Comparison of ENCODE assay signal across 9 cellular contexts in genomic region chr2:162731917-162732804, GRCh38.
DNase-seq lines count a peak whose midpoint lies in the region; TF ChIP-seq lines count a peak whose summit lies in the region.
"Had no signal": no experiment of that assay in that cellular context is flagged by ENCODE, and none has a peak within 500 bp of the region (broad histone marks: within the 10 kb centered on the region; RNA-seq: fewer than 3 reads in every experiment).

No MANE protein-coding gene starts in this region.

- peaks cover 12% of the 10 kb centered on the region for H3K9me3 Mint-ChIP-seq in T-helper 2 cell treated with Interferon-gamma antibody and Interleukin-4, amounts not matched to agents 5 μg/mL and 100 μg/mL, for 36 hours

- TF ChIP-seq CTCF in LNCaP clone FGC (IDR thresholded peaks at IDR 0.05; ENCODE audit: control insufficient read depth, extremely low read depth, insufficient read depth) (no peak), liver (IDR thresholded peaks at IDR 0.05; ENCODE audit: low read depth, low read length, missing input control) (no peak), WERI-Rb-1 (IDR thresholded peaks at IDR 0.05; ENCODE audit: low read depth, low read length) (no peak), tibial artery (IDR thresholded peaks at IDR 0.05) (no peak)

- 62% methylated on average over 6 of the region's 6 CpGs for WGBS in liver

- H3K27ac ChIP-seq in liver (ENCODE audit: low read depth in 1 of 2, low read length in 2 of 2): peak overlapping the region in 1 of 2 donors; percentile 35
- H3K27ac ChIP-seq in WERI-Rb-1: no peak overlapping the region
- H3K27ac ChIP-seq in tibial artery: no peak overlapping the region

- H3K27me3 ChIP-seq in liver (ENCODE audit: control insufficient read depth in 4 of 4, insufficient read depth in 4 of 4, low read length in 3 of 4): no peaks in the 10 kb centered on the region
- no peaks in the 10 kb centered on the region for H3K27me3 ChIP-seq in WERI-Rb-1 (ENCODE audit: insufficient read depth, low read depth, severe bottlenecking)
- H3K27me3 ChIP-seq in tibial artery: no peaks in the 10 kb centered on the region

- no peaks in the 10 kb centered on the region for H3K9me3 ChIP-seq in liver (ENCODE audit: control insufficient read depth in 4 of 4, low read length in 3 of 4)
- H3K9me3 ChIP-seq in WERI-Rb-1 (ENCODE audit: severe bottlenecking): no peaks in the 10 kb centered on the region
- no peaks in the 10 kb centered on the region for H3K9me3 ChIP-seq in tibial artery

- H3K36me3 ChIP-seq in liver (ENCODE audit: control insufficient read depth in 4 of 4, insufficient read depth in 3 of 4, low read depth in 1 of 4, low read length in 3 of 4): no peaks in the 10 kb centered on the region
- no peaks in the 10 kb centered on the region for H3K36me3 ChIP-seq in WERI-Rb-1
- H3K36me3 ChIP-seq in tibial artery: no peaks in the 10 kb centered on the region

- H3K4me1 Mint-ChIP-seq in T-helper 2 cell treated with Interferon-gamma antibody and Interleukin-4, amounts not matched to agents 5 μg/mL and 100 μg/mL, for 36 hours (ENCODE audit: low read depth): peaks cover 2% of the 10 kb centered on the region
- H3K4me1 Mint-ChIP-seq: stimulated activated memory B cell treated with anti-CD40 and anti-IgM and Interleukin-4, amounts not matched to agents 10 μg/mL and 1 μg/mL and 100 μg/mL, for 72 hours had no signal

- DNase-seq in NCI-H1436 (lab: John Stamatoyannopoulos, UW) (peak; percentile 19), NCI-H1436 treated with DMSO at 0.1 percent for 48 hours (lab: John Stamatoyannopoulos, UW) (no peak), H4 (ENCODE audit: low spot score) (peak; percentile 18), LNCaP clone FGC (ENCODE audit: low read depth) (no peak), WERI-Rb-1 (no peak), tibial artery (no peak)
- no peak for DNase-seq in T-helper 2 cell treated with Interferon-gamma antibody and Interleukin-4, amounts not matched to agents 5 μg/mL and 100 μg/mL, for 36 hours (ENCODE audit: low spot score)

- no peaks in the 10 kb centered on the region for H3K36me3 Mint-ChIP-seq in T-helper 2 cell treated with Interferon-gamma antibody and Interleukin-4, amounts not matched to agents 5 μg/mL and 100 μg/mL, for 36 hours (ENCODE audit: low read depth)
- H3K36me3 Mint-ChIP-seq: stimulated activated memory B cell treated with anti-CD40 and anti-IgM and Interleukin-4, amounts not matched to agents 10 μg/mL and 1 μg/mL and 100 μg/mL, for 72 hours had no signal

- no peak overlapping the region for H3K4me3 Mint-ChIP-seq in T-helper 2 cell treated with Interferon-gamma antibody and Interleukin-4, amounts not matched to agents 5 μg/mL and 100 μg/mL, for 36 hours
- H3K4me3 Mint-ChIP-seq: stimulated activated memory B cell treated with anti-CD40 and anti-IgM and Interleukin-4, amounts not matched to agents 10 μg/mL and 1 μg/mL and 100 μg/mL, for 72 hours had no signal

- H3K4me3 ChIP-seq in LNCaP clone FGC (ENCODE audit: low read depth, low read length): 0 out of 2 replicates have a peak overlapping the region, but pooled peaks have one; percentile 21
- H3K4me3 ChIP-seq in liver (ENCODE audit: low read depth in 1 of 3, low read length in 3 of 3): peak overlapping the region in 2 of 3 donors; percentile 18 to 62
- no peak overlapping the region for H3K4me3 ChIP-seq in WERI-Rb-1 (ENCODE audit: low read depth, low read length)
- H3K4me3 ChIP-seq in tibial artery: no peak overlapping the region

- no peak overlapping the region for H3K27ac Mint-ChIP-seq in T-helper 2 cell treated with Interferon-gamma antibody and Interleukin-4, amounts not matched to agents 5 μg/mL and 100 μg/mL, for 36 hours
- H3K27ac Mint-ChIP-seq: stimulated activated memory B cell treated with anti-CD40 and anti-IgM and Interleukin-4, amounts not matched to agents 10 μg/mL and 1 μg/mL and 100 μg/mL, for 72 hours had no signal

- H3K9ac ChIP-seq in liver (ENCODE audit: low read depth in 1 of 2, low read length in 2 of 2): peak overlapping the region in 1 of 2 donors; percentile 58

- intact Hi-C loops in tibial artery (cut with DNase I; ENCODE audit: low total_unique reads): no loop called here

- H3K4me1 ChIP-seq in liver (ENCODE audit: control insufficient read depth in 4 of 4, insufficient read depth in 4 of 4, low read length in 3 of 4): peaks cover 0 to 3% (median 1%) of the 10 kb centered on the region in 4 donors
- H3K4me1 ChIP-seq in tibial artery: no peaks in the 10 kb centered on the region

- TF ChIP-seq RAD21 in liver (IDR thresholded peaks at IDR 0.05): no peak

- no peaks in the 10 kb centered on the region for H3K27me3 Mint-ChIP-seq in T-helper 2 cell treated with Interferon-gamma antibody and Interleukin-4, amounts not matched to agents 5 μg/mL and 100 μg/mL, for 36 hours (ENCODE audit: low read depth)
- H3K27me3 Mint-ChIP-seq: stimulated activated memory B cell treated with anti-CD40 and anti-IgM and Interleukin-4, amounts not matched to agents 10 μg/mL and 1 μg/mL and 100 μg/mL, for 72 hours had no signal

TF ChIP-seq in liver, 16 proteins besides CTCF, POLR2A, EP300 and RAD21:
- TF ChIP-seq FOXA2 (IDR thresholded peaks at IDR 0.05): no peak
- TF ChIP-seq YY1 (IDR thresholded peaks at IDR 0.05): no peak
- no peak for TF ChIP-seq REST (IDR thresholded peaks at IDR 0.05)
- no peak for TF ChIP-seq RXRA (IDR thresholded peaks at IDR 0.05)
- no peak for TF ChIP-seq NR2F2 (IDR thresholded peaks at IDR 0.05)
- no peak for TF ChIP-seq GABPA (IDR thresholded peaks at IDR 0.05 in 1 of 2, conservative IDR thresholded peaks at IDR 0.05 in 1 of 2)
- TF ChIP-seq ZBTB33 (IDR thresholded peaks at IDR 0.05): no peak
- TF ChIP-seq EGR1 (IDR thresholded peaks at IDR 0.05; ENCODE audit: low read depth in 2 of 2): no peak
- TF ChIP-seq SP1 (IDR thresholded peaks at IDR 0.05): no peak
- no peak for TF ChIP-seq HNF4G (IDR thresholded peaks at IDR 0.05)
- TF ChIP-seq ATF3 (IDR thresholded peaks at IDR 0.05): no peak
- TF ChIP-seq, protein P1, sequence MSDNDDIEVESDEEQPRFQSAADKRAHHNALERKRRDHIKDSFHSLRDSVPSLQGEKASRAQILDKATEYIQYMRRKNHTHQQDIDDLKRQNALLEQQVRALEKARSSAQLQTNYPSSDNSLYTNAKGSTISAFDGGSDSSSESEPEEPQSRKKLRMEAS (IDR thresholded peaks at IDR 0.05): no peak
- TF ChIP-seq HNF4A (conservative IDR thresholded peaks at IDR 0.05): no peak
- TF ChIP-seq TAF1 (conservative IDR thresholded peaks at IDR 0.05): no peak
- TF ChIP-seq JUND (IDR thresholded peaks at IDR 0.05): no peak
- no peak for TF ChIP-seq FOXA1 (IDR thresholded peaks at IDR 0.05)
TF ChIP-seq in liver: peak in this region for 0.

Comparison
In these comparisons a context has a peak if more than half of its experiments do, and no peak if none do; other contexts are left out.
1. DNase-seq: peak in NCI-H1436 (single experiment) and H4 (single experiment); none in NCI-H1436 treated with DMSO at 0.1 percent for 48 hours (single experiment), LNCaP clone FGC (single experiment), T-helper 2 cell treated with Interferon-gamma antibody and Interleukin-4, amounts not matched to agents 5 μg/mL and 100 μg/mL, for 36 hours (single experiment), WERI-Rb-1 (single experiment) and tibial artery (0 of 2).
2. H3K4me3 ChIP-seq: peak in LNCaP clone FGC (single experiment) and liver (2 of 3); none in WERI-Rb-1 (single experiment) and tibial artery (0 of 2).